ENCODE assay signal across 8 cellular contexts in genomic region chr5:149228610-149229297, GRCh38. TPM values are rescaled to one million over a fixed set of nuclear protein-coding genes. Genes with fewer than 3 reads are reported as not detected.
A peak's percentile ranks its signal among the peaks of the same experiment; 100 is the strongest.
DNase-seq lines count a peak whose midpoint lies in the region; ATAC-seq lines count a peak whose summit lies in the region.

No MANE protein-coding gene starts in this region.

- no peak for DNase-seq in activated CD4-positive, alpha-beta T cell treated with anti-CD3 and anti-CD28 coated beads for 36 hours
- DNase-seq in activated CD4-positive, alpha-beta T cell treated with anti-CD3 and anti-CD28 coated beads, Interleukin-2, amount 10 ng/mL, durations not matched to agents 24 days and 14 days: no peak
- DNase-seq in SJSA1 (ENCODE audit: low read depth in 1 of 2, low spot score in 2 of 2) (peak; percentile 84 to 87), fibroblast of gingiva (ENCODE audit: low read depth) (peak; percentile 88), non-pigmented ciliary epithelial cell (ENCODE audit: low read depth) (peak; percentile 70), mesenteric fat pad (ENCODE audit: low spot score) (no peak)

- H3K27ac Mint-ChIP-seq in activated CD4-positive, alpha-beta T cell treated with anti-CD3 and anti-CD28 coated beads for 36 hours: no peak overlapping the region
- H3K27ac Mint-ChIP-seq in activated CD4-positive, alpha-beta T cell treated with anti-CD3 and anti-CD28 coated beads, Interleukin-2, amount 10 ng/mL, durations not matched to agents 24 days and 14 days: no peak overlapping the region

- no peaks in the 10 kb centered on the region for H3K27me3 ChIP-seq in SJSA1 (replicated peaks)

- intact Hi-C loops in activated CD4-positive, alpha-beta T cell treated with anti-CD3 and anti-CD28 coated beads for 36 hours (cut with DNase I, micrococcal nuclease): no loop called here
- intact Hi-C loops in activated CD4-positive, alpha-beta T cell treated with anti-CD3 and anti-CD28 coated beads, Interleukin-2, amount 10 ng/mL, durations not matched to agents 24 days and 14 days (cut with micrococcal nuclease): no loop called here

- H3K4me3 Mint-ChIP-seq in activated CD4-positive, alpha-beta T cell treated with anti-CD3 and anti-CD28 coated beads for 36 hours: no peak overlapping the region
- H3K4me3 Mint-ChIP-seq in activated CD4-positive, alpha-beta T cell treated with anti-CD3 and anti-CD28 coated beads, Interleukin-2, amount 10 ng/mL, durations not matched to agents 24 days and 14 days: no peak overlapping the region

- peaks cover 36% of the 10 kb centered on the region for H3K36me3 ChIP-seq in SJSA1

- H3K9me3 ChIP-seq in SJSA1 (replicated peaks): no peaks in the 10 kb centered on the region

- H3K4me1 ChIP-seq in SJSA1 (replicated peaks): peaks cover 34% of the 10 kb centered on the region

- CTCF ChIA-PET in activated CD4-positive, alpha-beta T cell treated with anti-CD3 and anti-CD28 coated beads for 36 hours (lab: Charles Lee): no interaction called here

- H3K4me3 ChIP-seq in SJSA1: no peak overlapping the region

- no peaks in the 10 kb centered on the region for H3K27me3 Mint-ChIP-seq in activated CD4-positive, alpha-beta T cell treated with anti-CD3 and anti-CD28 coated beads for 36 hours
- peaks cover 17% of the 10 kb centered on the region for H3K27me3 Mint-ChIP-seq in activated CD4-positive, alpha-beta T cell treated with anti-CD3 and anti-CD28 coated beads, Interleukin-2, amount 10 ng/mL, durations not matched to agents 24 days and 14 days

- H3K9me3 Mint-ChIP-seq in activated CD4-positive, alpha-beta T cell treated with anti-CD3 and anti-CD28 coated beads for 36 hours (ENCODE audit: low read depth): no peaks in the 10 kb centered on the region
- no peaks in the 10 kb centered on the region for H3K9me3 Mint-ChIP-seq in activated CD4-positive, alpha-beta T cell treated with anti-CD3 and anti-CD28 coated beads, Interleukin-2, amount 10 ng/mL, durations not matched to agents 24 days and 14 days

- no peaks in the 10 kb centered on the region for H3K4me1 Mint-ChIP-seq in activated CD4-positive, alpha-beta T cell treated with anti-CD3 and anti-CD28 coated beads for 36 hours
- peaks cover 2% of the 10 kb centered on the region for H3K4me1 Mint-ChIP-seq in activated CD4-positive, alpha-beta T cell treated with anti-CD3 and anti-CD28 coated beads, Interleukin-2, amount 10 ng/mL, durations not matched to agents 24 days and 14 days

- POLR2A ChIA-PET in activated CD4-positive, alpha-beta T cell treated with anti-CD3 and anti-CD28 coated beads for 36 hours (lab: Charles Lee): no interaction called here

- ATAC-seq in activated CD4-positive, alpha-beta T cell treated with anti-CD3 and anti-CD28 coated beads for 36 hours: peak; percentile 19
- ATAC-seq in HG03045 (IDR thresholded peaks at IDR 0.05; ENCODE audit: unreplicated experiment) (no peak), HG02588 (IDR thresholded peaks at IDR 0.05; ENCODE audit: unreplicated experiment) (no peak)

- peak overlapping the region; percentile 40 for H3K27ac ChIP-seq in SJSA1

- H3K36me3 Mint-ChIP-seq in activated CD4-positive, alpha-beta T cell treated with anti-CD3 and anti-CD28 coated beads for 36 hours (ENCODE audit: low read depth): no peaks in the 10 kb centered on the region
- H3K36me3 Mint-ChIP-seq in activated CD4-positive, alpha-beta T cell treated with anti-CD3 and anti-CD28 coated beads, Interleukin-2, amount 10 ng/mL, durations not matched to agents 24 days and 14 days (ENCODE audit: low read depth): no peaks in the 10 kb centered on the region

RNA-seq across cellular contexts. Expression of gene AFAP1L1, which starts 42.9 kb away (rescaled TPM):
- total RNA-seq in activated CD4-positive, alpha-beta T cell treated with anti-CD3 and anti-CD28 coated beads for 36 hours: under 1 TPM; 0.18 to 0.55 TPM
- total RNA-seq in activated CD4-positive, alpha-beta T cell treated with anti-CD3 and anti-CD28 coated beads, Interleukin-2, amount 10 ng/mL, durations not matched to agents 24 days and 14 days: not detected in 2 replicates
- total RNA-seq in SJSA1 (2014; rRNA removed; shearing (Covaris generic)): 26.6 and 33.2 TPM in 2 replicates
- 49.3 TPM for total RNA-seq in mesenteric fat pad

Comparison
In these comparisons a context has a peak if more than half of its experiments do, and no peak if none do; other contexts are left out.
1. DNase-seq: peak in SJSA1 (2 of 2), fibroblast of gingiva (single experiment) and non-pigmented ciliary epithelial cell (single experiment); none in activated CD4-positive, alpha-beta T cell treated with anti-CD3 and anti-CD28 coated beads for 36 hours (single experiment), activated CD4-positive, alpha-beta T cell treated with anti-CD3 and anti-CD28 coated beads, Interleukin-2, amount 10 ng/mL, durations not matched to agents 24 days and 14 days (single experiment) and mesenteric fat pad (single experiment).
2. RNA of gene AFAP1L1, which starts 42.9 kb away (total RNA-seq): 49.3 TPM in mesenteric fat pad (single experiment) and 26.6 to 33.2 TPM in SJSA1; 0.18 to 0.55 TPM in activated CD4-positive, alpha-beta T cell treated with anti-CD3 and anti-CD28 coated beads for 36 hours and not detected in activated CD4-positive, alpha-beta T cell treated with anti-CD3 and anti-CD28 coated beads, Interleukin-2, amount 10 ng/mL, durations not matched to agents 24 days and 14 days; every median in the first group is over 10 times any median in the second.